ENCODE assay signal across 19 cellular contexts in genomic region chr20:39909447-39909846, GRCh38.
DNase-seq lines count a peak whose midpoint lies in the region; ATAC-seq and TF ChIP-seq lines count a peak whose summit lies in the region.
"Had no signal": no experiment of that assay in that cellular context is flagged by ENCODE, and none has a peak within 500 bp of the region (broad histone marks: within the 10 kb centered on the region; RNA-seq: fewer than 3 reads in every experiment).

No MANE protein-coding gene starts in this region.

- H3K36me3 Mint-ChIP-seq in memory B cell, result no peaks in the 10 kb centered on the region
- H3K36me3 Mint-ChIP-seq: neural progenitor cell; stimulated activated effector memory CD8-positive, alpha-beta T cell treated with anti-CD3 and anti-CD28 coated beads, Interleukin-12 subunit alpha, Interleukin-12 subunit beta, amount 100 ng/mL, for 72 hours had no signal

- DNase-seq in NB4 (ENCODE audit: low read depth) (peak; percentile 34), dermis microvascular lymphatic vessel endothelial cell (ENCODE audit: low read depth in 2 of 2) (peak; percentile 3 to 20), memory B cell (ENCODE audit: low spot score in 2 of 2) (no peak), testis (peak; percentile 50), stomach (no peak)
- DNase-seq in stimulated activated CD4-positive, alpha-beta T cell treated with anti-CD3 and anti-CD28 coated beads, Interleukin-1b, Interleukin-23, amount 100 ng/mL, for 48 hours, result no peak
- no peak for DNase-seq in stimulated activated CD4-positive, alpha-beta T cell treated with anti-CD3 and anti-CD28 coated beads, Interleukin-15, amount 100 ng/mL, for 24 hours
- DNase-seq: activated CD4-positive, alpha-beta memory T cell treated with anti-CD3 and anti-CD28 coated beads, Interleukin-2, amount 10 ng/mL, durations not matched to agents 7 days and 5 days; activated naive CD8-positive, alpha-beta T cell treated with anti-CD3 and anti-CD28 coated beads, Interleukin-2, amount 50 U/mL, for 24 hours; activated T-cell treated with anti-CD3 and anti-CD28 coated beads, Interleukin-2, amount 50 U/mL, for 72 hours; central memory CD4-positive, alpha-beta T cell; effector memory CD8-positive, alpha-beta T cell; mammary epithelial cell; NCI-H1417; NCI-H345; PC-3 had no signal

- H3K27me3 Mint-ChIP-seq in memory B cell, result peaks cover 4% of the 10 kb centered on the region
- H3K27me3 Mint-ChIP-seq: activated CD4-positive, alpha-beta memory T cell treated with anti-CD3 and anti-CD28 coated beads, Interleukin-2, amount 10 ng/mL, durations not matched to agents 7 days and 5 days; activated naive CD8-positive, alpha-beta T cell treated with anti-CD3 and anti-CD28 coated beads, Interleukin-2, amount 50 U/mL, for 24 hours; effector memory CD8-positive, alpha-beta T cell had no signal

- H3K4me1 ChIP-seq in testis, result no peaks in the 10 kb centered on the region
- H3K4me1 ChIP-seq in stomach, result no peaks in the 10 kb centered on the region
- H3K4me1 ChIP-seq: neural progenitor cell had no signal

- H3K27me3 ChIP-seq in testis (no peaks in the 10 kb centered on the region), stomach (no peaks in the 10 kb centered on the region)
- H3K27me3 ChIP-seq: neural progenitor cell had no signal

- H3K4me3 ChIP-seq in NB4 (ENCODE audit: low read depth, low read length) (no peak overlapping the region), testis (no peak overlapping the region), stomach (no peak overlapping the region)
- H3K4me3 ChIP-seq: K562, neural progenitor cell had no signal

- H3K27ac Mint-ChIP-seq in memory B cell, result no peak overlapping the region
- H3K27ac Mint-ChIP-seq: activated CD4-positive, alpha-beta memory T cell treated with anti-CD3 and anti-CD28 coated beads, Interleukin-2, amount 10 ng/mL, durations not matched to agents 7 days and 5 days; activated naive CD8-positive, alpha-beta T cell treated with anti-CD3 and anti-CD28 coated beads, Interleukin-2, amount 50 U/mL, for 24 hours; activated T-cell treated with anti-CD3 and anti-CD28 coated beads, Interleukin-2, amount 50 U/mL, for 72 hours; effector memory CD8-positive, alpha-beta T cell; neural progenitor cell; stimulated activated effector memory CD8-positive, alpha-beta T cell treated with anti-CD3 and anti-CD28 coated beads, Interleukin-12 subunit alpha, Interleukin-12 subunit beta, amount 100 ng/mL, for 72 hours had no signal

- H3K27ac ChIP-seq in testis (no peak overlapping the region), stomach (no peak overlapping the region)
- H3K27ac ChIP-seq: neural progenitor cell had no signal

- no peak for TF ChIP-seq EP300 in stomach (IDR thresholded peaks at IDR 0.05)

- H3K9me3 Mint-ChIP-seq in memory B cell, result no peaks in the 10 kb centered on the region
- H3K9me3 Mint-ChIP-seq: activated CD4-positive, alpha-beta memory T cell treated with anti-CD3 and anti-CD28 coated beads, Interleukin-2, amount 10 ng/mL, durations not matched to agents 7 days and 5 days; activated T-cell treated with anti-CD3 and anti-CD28 coated beads, Interleukin-2, amount 50 U/mL, for 72 hours; effector memory CD8-positive, alpha-beta T cell; neural progenitor cell; stimulated activated effector memory CD8-positive, alpha-beta T cell treated with anti-CD3 and anti-CD28 coated beads, Interleukin-12 subunit alpha, Interleukin-12 subunit beta, amount 100 ng/mL, for 72 hours had no signal

- H3K4me1 Mint-ChIP-seq in memory B cell, result peaks cover 10% of the 10 kb centered on the region
- H3K4me1 Mint-ChIP-seq: activated CD4-positive, alpha-beta memory T cell treated with anti-CD3 and anti-CD28 coated beads, Interleukin-2, amount 10 ng/mL, durations not matched to agents 7 days and 5 days; activated naive CD8-positive, alpha-beta T cell treated with anti-CD3 and anti-CD28 coated beads, Interleukin-2, amount 50 U/mL, for 24 hours; neural progenitor cell; stimulated activated effector memory CD8-positive, alpha-beta T cell treated with anti-CD3 and anti-CD28 coated beads, Interleukin-12 subunit alpha, Interleukin-12 subunit beta, amount 100 ng/mL, for 72 hours had no signal

- intact Hi-C loops in testis (cut with DNase I; ENCODE audit: low total_unique reads) (no loop called here), stomach (cut with DNase I; ENCODE audit: low total_unique reads) (no loop called here)

- no peaks in the 10 kb centered on the region for H3K9me3 ChIP-seq in testis
- no peaks in the 10 kb centered on the region for H3K9me3 ChIP-seq in stomach

- TF ChIP-seq POLR2A in NB4 (IDR thresholded peaks at IDR 0.05; ENCODE audit: extremely low read depth, insufficient read length), result no peak
- no peak for TF ChIP-seq POLR2A in testis (IDR thresholded peaks at IDR 0.05)
- no peak for TF ChIP-seq POLR2A in stomach (IDR thresholded peaks at IDR 0.05)

- no peak overlapping the region for H3K4me3 Mint-ChIP-seq in memory B cell
- H3K4me3 Mint-ChIP-seq: activated CD4-positive, alpha-beta memory T cell treated with anti-CD3 and anti-CD28 coated beads, Interleukin-2, amount 10 ng/mL, durations not matched to agents 7 days and 5 days; activated naive CD8-positive, alpha-beta T cell treated with anti-CD3 and anti-CD28 coated beads, Interleukin-2, amount 50 U/mL, for 24 hours; activated T-cell treated with anti-CD3 and anti-CD28 coated beads, Interleukin-2, amount 50 U/mL, for 72 hours; effector memory CD8-positive, alpha-beta T cell; neural progenitor cell; stimulated activated effector memory CD8-positive, alpha-beta T cell treated with anti-CD3 and anti-CD28 coated beads, Interleukin-12 subunit alpha, Interleukin-12 subunit beta, amount 100 ng/mL, for 72 hours had no signal

- H3K36me3 ChIP-seq in testis (ENCODE audit: low read depth, missing control alignments) (no peaks in the 10 kb centered on the region), stomach (no peaks in the 10 kb centered on the region)
- H3K36me3 ChIP-seq: neural progenitor cell had no signal

- 57 to 71% methylated on average over 4 of the region's 4 CpGs for WGBS in testis, 2 donors
- 60 to 88% (median 84%) methylated on average over 4 of the region's 4 CpGs for WGBS in stomach, 5 donors

- ATAC-seq in memory B cell (ENCODE audit: low read depth), result peak; percentile 35
- ATAC-seq: activated naive CD8-positive, alpha-beta T cell treated with anti-CD3 and anti-CD28 coated beads, Interleukin-2, amount 50 U/mL, for 24 hours; activated T-cell treated with anti-CD3 and anti-CD28 coated beads, Interleukin-2, amount 50 U/mL, for 72 hours; effector memory CD8-positive, alpha-beta T cell; K562; PC-3; stimulated activated effector memory CD8-positive, alpha-beta T cell treated with anti-CD3 and anti-CD28 coated beads, Interleukin-12 subunit alpha, Interleukin-12 subunit beta, amount 100 ng/mL, for 72 hours had no signal

- no peak for TF ChIP-seq CTCF in NB4 (IDR thresholded peaks at IDR 0.05; ENCODE audit: low read depth, low read length)
- no peak for TF ChIP-seq CTCF in testis (IDR thresholded peaks at IDR 0.05)
- TF ChIP-seq CTCF in stomach (IDR thresholded peaks at IDR 0.05), result no peak

Comparison
In these comparisons a context has a peak if more than half of its experiments do, and no peak if none do; other contexts are left out.
1. DNase-seq: peak in NB4 (single experiment), dermis microvascular lymphatic vessel endothelial cell (2 of 2) and testis (single experiment); none in memory B cell (0 of 2), stomach (single experiment), stimulated activated CD4-positive, alpha-beta T cell treated with anti-CD3 and anti-CD28 coated beads, Interleukin-1b, Interleukin-23, amount 100 ng/mL, for 48 hours (single experiment) and stimulated activated CD4-positive, alpha-beta T cell treated with anti-CD3 and anti-CD28 coated beads, Interleukin-15, amount 100 ng/mL, for 24 hours (single experiment).